In genomic region chr9:127904518-127904887, GRCh38 we compare ENCODE assay signal across 8 cellular contexts. TPM values are rescaled to one million over a fixed set of nuclear protein-coding genes. Genes with fewer than 3 reads are reported as not detected.
DNase-seq lines count a peak whose midpoint lies in the region; ATAC-seq and TF ChIP-seq lines count a peak whose summit lies in the region.

No MANE protein-coding gene starts in this region.

- WGBS in thyroid gland, 2 donors: 11 to 18% methylated on average over 8 to 11 of the region's 11 CpGs

- H3K9me3 Mint-ChIP-seq in T-helper 1 cell treated with Interleukin-12 subunit alpha and Interleukin-12 subunit beta and Interleukin-4 antibody, amounts not matched to agents 30 μg/mL and 1 μg/mL, for 36 hours: no peaks in the 10 kb centered on the region
- no peaks in the 10 kb centered on the region for H3K9me3 Mint-ChIP-seq in activated naive CD8-positive, alpha-beta T cell treated with anti-CD3 and anti-CD28 coated beads, Interleukin-2, amount 50 U/mL, for 24 hours

- no peaks in the 10 kb centered on the region for H3K9me3 ChIP-seq in lower lobe of right lung
- no peaks in the 10 kb centered on the region for H3K9me3 ChIP-seq in thyroid gland
- H3K9me3 ChIP-seq in HAP-1: no peaks in the 10 kb centered on the region

- peak overlapping the region; percentile 100 for H3K27ac Mint-ChIP-seq in T-helper 1 cell treated with Interleukin-12 subunit alpha and Interleukin-12 subunit beta and Interleukin-4 antibody, amounts not matched to agents 30 μg/mL and 1 μg/mL, for 36 hours
- H3K27ac Mint-ChIP-seq in activated naive CD8-positive, alpha-beta T cell treated with anti-CD3 and anti-CD28 coated beads, Interleukin-2, amount 50 U/mL, for 24 hours: peak overlapping the region; percentile 99

- H3K4me1 Mint-ChIP-seq in T-helper 1 cell treated with Interleukin-12 subunit alpha and Interleukin-12 subunit beta and Interleukin-4 antibody, amounts not matched to agents 30 μg/mL and 1 μg/mL, for 36 hours (ENCODE audit: low read depth): peaks cover 41% of the 10 kb centered on the region
- peaks cover 67% of the 10 kb centered on the region for H3K4me1 Mint-ChIP-seq in activated naive CD8-positive, alpha-beta T cell treated with anti-CD3 and anti-CD28 coated beads, Interleukin-2, amount 50 U/mL, for 24 hours

- peaks cover 15% of the 10 kb centered on the region for H3K36me3 ChIP-seq in lower lobe of right lung
- H3K36me3 ChIP-seq in thyroid gland: no peaks in the 10 kb centered on the region
- peaks cover 3% of the 10 kb centered on the region; the same call in 1 of the 2 replicates for H3K36me3 ChIP-seq in HAP-1 (replicated peaks)

- peaks cover 77% of the 10 kb centered on the region for H3K4me1 ChIP-seq in lower lobe of right lung
- peaks cover 42 to 49% of the 10 kb centered on the region in 2 donors for H3K4me1 ChIP-seq in thyroid gland
- peaks cover 22% of the 10 kb centered on the region for H3K4me1 ChIP-seq in HAP-1

- H3K36me3 Mint-ChIP-seq in T-helper 1 cell treated with Interleukin-12 subunit alpha and Interleukin-12 subunit beta and Interleukin-4 antibody, amounts not matched to agents 30 μg/mL and 1 μg/mL, for 36 hours (ENCODE audit: low read depth): peaks cover 15% of the 10 kb centered on the region
- H3K36me3 Mint-ChIP-seq in activated naive CD8-positive, alpha-beta T cell treated with anti-CD3 and anti-CD28 coated beads, Interleukin-2, amount 50 U/mL, for 24 hours (ENCODE audit: low read depth): peaks cover 4% of the 10 kb centered on the region

- no peaks in the 10 kb centered on the region for H3K27me3 ChIP-seq in lower lobe of right lung (ENCODE audit: low read depth)
- no peaks in the 10 kb centered on the region for H3K27me3 ChIP-seq in thyroid gland
- no peaks in the 10 kb centered on the region for H3K27me3 ChIP-seq in HAP-1 (ENCODE audit: low read depth)

- ATAC-seq in activated naive CD8-positive, alpha-beta T cell treated with anti-CD3 and anti-CD28 coated beads, Interleukin-2, amount 50 U/mL, for 24 hours: no peak
- ATAC-seq in lower lobe of right lung: peak; percentile 60 to 79
- no peak for ATAC-seq in HG03159 (IDR thresholded peaks at IDR 0.05; ENCODE audit: unreplicated experiment)

- intact Hi-C loops in lower lobe of right lung (cut with DNase I) (no loop called here), thyroid gland (cut with DNase I) (no loop called here)

- TF ChIP-seq POLR2A in thyroid gland (IDR thresholded peaks at IDR 0.05): peak in 1 of 2 donors; percentile 17

- H3K4me3 ChIP-seq in lower lobe of right lung (peak overlapping the region; percentile 27), thyroid gland (replicated peaks in 1 of 3) (no peak overlapping the region), HAP-1 (no peak overlapping the region)

- H3K27me3 Mint-ChIP-seq in T-helper 1 cell treated with Interleukin-12 subunit alpha and Interleukin-12 subunit beta and Interleukin-4 antibody, amounts not matched to agents 30 μg/mL and 1 μg/mL, for 36 hours (ENCODE audit: low read depth): no peaks in the 10 kb centered on the region
- H3K27me3 Mint-ChIP-seq in activated naive CD8-positive, alpha-beta T cell treated with anti-CD3 and anti-CD28 coated beads, Interleukin-2, amount 50 U/mL, for 24 hours: no peaks in the 10 kb centered on the region

- in situ Hi-C loops in HAP-1 (cut with MboI; ENCODE audit: low sequenced_read_pairs): loop anchor here (25.0 kb wide), 1 partner anchor 967 kb away; no protein-coding TSS in a partner anchor

- TF ChIP-seq CTCF in lower lobe of right lung (IDR thresholded peaks at IDR 0.05) (no peak), thyroid gland (IDR thresholded peaks at IDR 0.05) (no peak)

- DNase-seq in T-helper 1 cell: no peak
- peak; percentile 34 for DNase-seq in activated naive CD8-positive, alpha-beta T cell treated with anti-CD3 and anti-CD28 coated beads, Interleukin-2, amount 50 U/mL, for 24 hours
- DNase-seq in lower lobe of right lung: peak; percentile 89
- peak; percentile 89 to 94 for DNase-seq in thyroid gland
- DNase-seq in stimulated activated CD4-positive, alpha-beta T cell treated with anti-CD3 and anti-CD28 coated beads, Interleukin-1b, Interleukin-23, amount 100 ng/mL, for 48 hours: no peak
- no peak for DNase-seq in HAP-1 (ENCODE audit: low spot score in 2 of 2)

- H3K27ac ChIP-seq in lower lobe of right lung (peak overlapping the region; percentile 86), thyroid gland (peak overlapping the region; percentile 70 to 83 (median 80))

- peak overlapping the region; percentile 99 for H3K4me3 Mint-ChIP-seq in T-helper 1 cell treated with Interleukin-12 subunit alpha and Interleukin-12 subunit beta and Interleukin-4 antibody, amounts not matched to agents 30 μg/mL and 1 μg/mL, for 36 hours
- H3K4me3 Mint-ChIP-seq in activated naive CD8-positive, alpha-beta T cell treated with anti-CD3 and anti-CD28 coated beads, Interleukin-2, amount 50 U/mL, for 24 hours: peak overlapping the region; percentile 89

RNA-seq across cellular contexts. Expression of gene ST6GALNAC6, which starts 5.1 kb away (rescaled TPM):
- total RNA-seq in lower lobe of right lung (82.0 TPM), thyroid gland (100 to 1,000 TPM in 1 of 4 donors, 10 to 100 TPM in 3; 39.2 to 124 (median 50.8) TPM)

RNA-seq across cellular contexts. Expression of gene ST6GALNAC4, which starts 12.3 kb away (rescaled TPM):
- 45.6 TPM for total RNA-seq in lower lobe of right lung
- 10 to 100 TPM in 3 of 4 donors, 1 to 10 TPM in 1; 8.9 to 27.4 (median 19.1) TPM for total RNA-seq in thyroid gland

RNA-seq across cellular contexts. Expression of gene PIP5KL1, which starts 26.1 kb away (rescaled TPM):
- total RNA-seq in lower lobe of right lung (11.5 TPM), thyroid gland (1 to 10 TPM in 3 of 4 donors, not detected in 1; 1.0 to 5.2 (median 1.6) TPM)

RNA-seq across cellular contexts. Expression of gene AK1, which starts 27.0 kb away (rescaled TPM):
- total RNA-seq in lower lobe of right lung (185 TPM), thyroid gland (10 to 100 TPM; 56.3 to 98.9 (median 86.3) TPM)

RNA-seq across cellular contexts. Expression of gene DPM2, which starts 33.2 kb away (rescaled TPM):
- total RNA-seq in lower lobe of right lung (33.7 TPM), thyroid gland (10 to 100 TPM; 17.3 to 43.3 (median 35.5) TPM)

Comparison
In these comparisons a context has a peak if more than half of its experiments do, and no peak if none do; other contexts are left out.
1. DNase-seq: peak in activated naive CD8-positive, alpha-beta T cell treated with anti-CD3 and anti-CD28 coated beads, Interleukin-2, amount 50 U/mL, for 24 hours (single experiment), lower lobe of right lung (single experiment) and thyroid gland (2 of 2); none in T-helper 1 cell (0 of 5), stimulated activated CD4-positive, alpha-beta T cell treated with anti-CD3 and anti-CD28 coated beads, Interleukin-1b, Interleukin-23, amount 100 ng/mL, for 48 hours (single experiment) and HAP-1 (0 of 2).
2. ATAC-seq: peak in lower lobe of right lung (2 of 2); none in activated naive CD8-positive, alpha-beta T cell treated with anti-CD3 and anti-CD28 coated beads, Interleukin-2, amount 50 U/mL, for 24 hours (single experiment) and HG03159 (single experiment).